In the genomic region with DNA sequence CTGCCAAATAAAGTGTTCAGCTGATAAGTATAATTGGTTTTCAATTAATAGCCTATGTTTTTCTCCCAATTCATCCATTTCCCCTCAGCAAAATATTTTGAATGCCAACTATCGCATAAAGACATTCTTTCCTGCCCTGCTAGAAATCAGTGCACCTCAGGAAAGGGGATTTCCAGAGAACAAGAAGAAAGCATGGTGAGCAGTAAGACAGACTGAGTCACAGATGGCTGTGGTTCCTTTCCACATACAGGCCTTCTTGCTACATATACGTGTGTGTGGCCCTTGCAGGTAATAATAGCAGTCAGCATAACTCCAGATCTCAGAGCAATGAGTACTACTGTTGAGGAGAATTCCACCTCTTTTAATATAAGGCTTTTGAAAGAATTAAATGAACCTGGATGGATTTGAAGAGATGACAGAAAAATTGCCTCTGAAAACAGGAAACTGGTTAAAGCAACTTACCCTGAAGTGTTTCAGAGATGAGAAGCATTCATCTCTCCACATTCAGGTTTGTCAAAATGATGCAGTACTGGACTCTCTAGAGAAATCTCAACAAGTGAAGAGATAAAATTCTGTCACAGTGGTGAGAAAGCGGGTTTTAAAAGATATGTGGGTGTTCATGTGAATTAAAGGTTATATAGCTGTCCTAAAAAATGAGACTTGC, we compare ENCODE assay signal across 10 cellular contexts. TPM values are rescaled to one million over a fixed set of nuclear protein-coding genes. Genes with fewer than 3 reads are reported as not detected.
DNase-seq lines count a peak whose midpoint lies in the region; ATAC-seq and TF ChIP-seq lines count a peak whose summit lies in the region.
"Had no signal": no experiment of that assay in that cellular context is flagged by ENCODE, and none has a peak within 500 bp of the region (broad histone marks: within the 10 kb centered on the region; RNA-seq: fewer than 3 reads in every experiment).

No MANE protein-coding gene starts in this region.

- CTCF ChIA-PET in MCF 10A (lab: Yijun Ruan, JAX): interaction anchor here (2.5 kb wide), 1 partner anchor 10 kb away, joined by 18 read pairs; no protein-coding TSS in a partner anchor

- TF ChIP-seq CTCF in MCF 10A (IDR thresholded peaks at IDR 0.05; ENCODE audit: unreplicated experiment) (no peak), left lung (IDR thresholded peaks at IDR 0.05) (no peak), testis (IDR thresholded peaks at IDR 0.05) (no peak)

- DNase-seq in Caki2 (ENCODE audit: low read depth): peak; percentile 62
- peak; percentile 29 for DNase-seq in HPDE6-E6E7 (ENCODE audit: extremely low spot score)
- peak; percentile 66 for DNase-seq in MCF 10A (ENCODE audit: unreplicated experiment)
- no peak for DNase-seq in left lung
- no peak for DNase-seq in HK-2 (ENCODE audit: unreplicated experiment)
- DNase-seq in testis: no peak
- no peak for DNase-seq in MV-4-11 (lab: John Stamatoyannopoulos, UW)
- DNase-seq in GOT3 (lab: John Stamatoyannopoulos, UW): no peak
- DNase-seq: CD8-positive, alpha-beta T cell; H9 had no signal

- 48 to 62% methylated on average over 3 of the region's 3 CpGs for WGBS in testis, 2 donors

- no peaks in the 10 kb centered on the region for H3K9me3 ChIP-seq in left lung
- H3K9me3 ChIP-seq in testis: no peaks in the 10 kb centered on the region

- no peaks in the 10 kb centered on the region for H3K27me3 ChIP-seq in left lung
- no peaks in the 10 kb centered on the region for H3K27me3 ChIP-seq in testis

- H3K27ac ChIP-seq in left lung: no peak overlapping the region
- peak overlapping the region in 1 of 2 donors; percentile 37 for H3K27ac ChIP-seq in testis

- peak overlapping the region; percentile 63 for H3K27ac Mint-ChIP-seq in MCF 10A (ENCODE audit: low read depth, unreplicated experiment)
- H3K27ac Mint-ChIP-seq: CD8-positive, alpha-beta T cell; H9 had no signal

- H3K4me1 Mint-ChIP-seq in MCF 10A (ENCODE audit: insufficient read depth, unreplicated experiment): peaks cover 43% of the 10 kb centered on the region

- H3K4me3 Mint-ChIP-seq in MCF 10A (ENCODE audit: unreplicated experiment): peak overlapping the region; percentile 29
- H3K4me3 Mint-ChIP-seq: CD8-positive, alpha-beta T cell; H9 had no signal

- POLR2A ChIA-PET in MCF 10A (lab: Yijun Ruan, JAX): interaction anchor here (0.8 to 1.3 kb wide), 2 partner anchors 25 to 38 kb away, joined by 3 read pairs; no protein-coding TSS in a partner anchor

- no peaks in the 10 kb centered on the region for H3K36me3 Mint-ChIP-seq in MCF 10A (ENCODE audit: insufficient read depth, unreplicated experiment)
- H3K36me3 Mint-ChIP-seq: CD8-positive, alpha-beta T cell had no signal

- TF ChIP-seq POLR2A in testis (IDR thresholded peaks at IDR 0.05): no peak

- peak; percentile 48 for ATAC-seq in left lung
- ATAC-seq: CD8-positive, alpha-beta T cell had no signal

- no peaks in the 10 kb centered on the region for H3K9me3 Mint-ChIP-seq in MCF 10A (ENCODE audit: unreplicated experiment)
- H3K9me3 Mint-ChIP-seq: CD8-positive, alpha-beta T cell; H9 had no signal

- H3K36me3 ChIP-seq in left lung (peaks cover 0 to 5% of the 10 kb centered on the region in 2 donors), testis (ENCODE audit: low read depth, missing control alignments) (no peaks in the 10 kb centered on the region)

- BruUV-seq in MCF 10A (replicated peaks; lab: Mats Ljungman, UMichigan): no TSS peak

- H3K4me1 ChIP-seq in left lung (peaks cover 0 to 21% of the 10 kb centered on the region in 2 donors), testis (peaks cover 9% of the 10 kb centered on the region)

- no peaks in the 10 kb centered on the region for H3K27me3 Mint-ChIP-seq in MCF 10A (ENCODE audit: insufficient read depth, unreplicated experiment)

- intact Hi-C loops in MCF 10A (cut with micrococcal nuclease): no loop called here
- intact Hi-C loops in left lung (cut with DNase I): no loop called here
- intact Hi-C loops in testis (cut with DNase I; ENCODE audit: low total_unique reads): no loop called here

- in situ Hi-C loops in Caki2 (cut with HindIII; ENCODE audit: low pct_unique_long_range_greater_than_20kb, low sequenced_read_pairs): loop anchor here (25.0 kb wide), 1 partner anchor 147 kb away; no protein-coding TSS in a partner anchor

- H3K4me3 ChIP-seq in left lung: no peak overlapping the region
- no peak overlapping the region for H3K4me3 ChIP-seq in testis

RNA-seq across cellular contexts. Expression of a gene that starts 13.6 kb away (rescaled TPM):
- total RNA-seq in Caki2 (2014; rRNA removed; shearing (Covaris generic); ENCODE audit: low replicate concordance): 44.9 and 84.5 TPM in 2 replicates
- 7.2 and 9.7 TPM in 2 replicates for total RNA-seq in MCF 10A (2022)
- total RNA-seq in left lung: 10 to 100 TPM; 41.5 to 56.8 TPM
- 10 to 100 TPM; 19.8 to 24.0 TPM for total RNA-seq in testis
- polyA plus RNA-seq in testis (ENCODE audit: insufficient read depth, low read depth, low replicate concordance): 19.3 TPM
- total RNA-seq: CD8-positive, alpha-beta T cell; H9 had no signal

RNA-seq across cellular contexts. Expression of a gene that starts 51.1 kb away (rescaled TPM):
- 17.0 and 25.4 TPM in 2 replicates for total RNA-seq in Caki2 (2014; rRNA removed; shearing (Covaris generic); ENCODE audit: low replicate concordance)
- total RNA-seq in MCF 10A (2022) (4.4 and 6.4 TPM in 2 replicates), left lung (10 to 100 TPM; 13.9 to 16.8 TPM), testis (10 to 100 TPM; 24.2 to 44.6 TPM)
- polyA plus RNA-seq in testis (ENCODE audit: insufficient read depth, low read depth, low replicate concordance): 45.4 TPM
- total RNA-seq: CD8-positive, alpha-beta T cell had no signal

Comparison
In these comparisons a context has a peak if more than half of its experiments do, and no peak if none do; other contexts are left out.
1. DNase-seq: peak in Caki2 (single experiment), HPDE6-E6E7 (single experiment) and MCF 10A (single experiment); none in left lung (0 of 2), HK-2 (single experiment), testis (single experiment), MV-4-11 (single experiment) and GOT3 (single experiment).